In genomic region chr2:163471947-163472346, GRCh38 we compare ENCODE assay signal across 8 cellular contexts.
DNase-seq lines count a peak whose midpoint lies in the region; ATAC-seq and TF ChIP-seq lines count a peak whose summit lies in the region.

No MANE protein-coding gene starts in this region.

- H3K4me2 ChIP-seq in GM23338 (no peak overlapping the region), osteoblast (ENCODE audit: insufficient read depth, low read length) (no peak overlapping the region)

- H3K27me3 Mint-ChIP-seq in GM23338 (ENCODE audit: insufficient read depth, low read depth, poor library complexity), result no peaks in the 10 kb centered on the region

- TF ChIP-seq CTCF in GM23338 (conservative IDR thresholded peaks at IDR 0.05; ENCODE audit: low read depth in 2 of 2), result peak; percentile 40 to 68
- peak; percentile 68 for TF ChIP-seq CTCF in epithelial cell of proximal tubule (conservative IDR thresholded peaks at IDR 0.05; ENCODE audit: low read depth, low read length)
- peak; percentile 32 for TF ChIP-seq CTCF in osteoblast (IDR thresholded peaks at IDR 0.05; ENCODE audit: extremely low read depth, low read depth, low read length)

- H3K79me2 ChIP-seq in GM23338 (replicated peaks; ENCODE audit: insufficient read depth) (no peaks in the 10 kb centered on the region), osteoblast (ENCODE audit: insufficient read depth, low read length) (no peaks in the 10 kb centered on the region)

- no peaks in the 10 kb centered on the region for H3K36me3 ChIP-seq in GM23338 (ENCODE audit: insufficient read depth)
- no peaks in the 10 kb centered on the region for H3K36me3 ChIP-seq in osteoblast (ENCODE audit: insufficient read depth, low read length)

- no peaks in the 10 kb centered on the region for H3K9me3 ChIP-seq in osteoblast (ENCODE audit: low read depth, low read length)

- in situ Hi-C loops in KBM-7 (cut with MboI; ENCODE audit: low pct_unique_long_range_greater_than_20kb, low sequenced_read_pairs), result no loop called here

- no peaks in the 10 kb centered on the region for H3K9me3 Mint-ChIP-seq in GM23338

- H3K27ac ChIP-seq in GM23338 (ENCODE audit: low read depth) (no peak overlapping the region), osteoblast (ENCODE audit: low read depth, low read length) (no peak overlapping the region)

- no peak overlapping the region for H3K4me3 ChIP-seq in GM23338
- no peak overlapping the region for H3K4me3 ChIP-seq in epithelial cell of proximal tubule (ENCODE audit: low read depth, low read length)
- no peak overlapping the region for H3K4me3 ChIP-seq in osteoblast (ENCODE audit: insufficient read depth, low read length)

- H3K27me3 ChIP-seq in GM23338 (ENCODE audit: insufficient read depth) (no peaks in the 10 kb centered on the region), osteoblast (ENCODE audit: insufficient read depth, low read length) (no peaks in the 10 kb centered on the region)

- H2AFZ ChIP-seq in GM23338 (no peak overlapping the region), osteoblast (ENCODE audit: low read length) (no peak overlapping the region)

- H4K20me1 ChIP-seq in GM23338 (replicated peaks; ENCODE audit: insufficient read depth) (no peaks in the 10 kb centered on the region), osteoblast (ENCODE audit: insufficient read depth, low read length) (no peaks in the 10 kb centered on the region)

- no peak overlapping the region for H3K4me3 Mint-ChIP-seq in GM23338

- ATAC-seq in GM23338, result peak; percentile 39; the same call in 1 of the 3 replicates
- ATAC-seq in HG02763 (IDR thresholded peaks at IDR 0.05; ENCODE audit: unreplicated experiment), result no peak
- no peak for ATAC-seq in stimulated activated naive CD8-positive, alpha-beta T cell treated with anti-CD3 and anti-CD28 coated beads, Interleukin-15, Interleukin-2, amounts not matched to agents 100 U/mL and 50 U/mL, for 24 hours

- H3K4me1 ChIP-seq in GM23338 (ENCODE audit: insufficient read depth) (no peaks in the 10 kb centered on the region; the same call in 1 of the 2 replicates), osteoblast (ENCODE audit: insufficient read depth, low read length) (no peaks in the 10 kb centered on the region)

- peak; percentile 29 for DNase-seq in GM23338 (ENCODE audit: low spot score)
- peak; percentile 27 to 80 for DNase-seq in NCI-H526 (lab: John Stamatoyannopoulos, UW)
- no peak for DNase-seq in epithelial cell of proximal tubule (ENCODE audit: low read depth)
- no peak for DNase-seq in osteoblast (ENCODE audit: insufficient read length, low spot score, missing footprints)
- no peak for DNase-seq in stimulated activated naive CD8-positive, alpha-beta T cell treated with anti-CD3 and anti-CD28 coated beads, Interleukin-15, Interleukin-2, amounts not matched to agents 100 U/mL and 50 U/mL, for 24 hours
- DNase-seq in activated gamma-delta T cell treated with Interleukin-2 at 50 U/mL for 16 hours, result no peak
- no peak for DNase-seq in KBM-7

- H3K4me1 Mint-ChIP-seq in GM23338, result peaks cover 12% of the 10 kb centered on the region; the same call in 2 of the 3 replicates

- H3K27ac Mint-ChIP-seq in GM23338, result no peak overlapping the region

- no peaks in the 10 kb centered on the region for H3K9me2 ChIP-seq in GM23338 (ENCODE audit: insufficient read depth)

- H3K36me3 Mint-ChIP-seq in GM23338 (ENCODE audit: low read depth), result no peaks in the 10 kb centered on the region

- no peaks in the 10 kb centered on the region for H3F3A ChIP-seq in GM23338 (replicated peaks; ENCODE audit: low read depth)

TF ChIP-seq in GM23338, 12 proteins besides CTCF, POLR2A, EP300 and RAD21 (continues in another document):
- TF ChIP-seq CREB1 (CRISPR knock-in tag; IDR thresholded peaks at IDR 0.05; ENCODE audit: low read depth) (no peak), JUNB (IDR thresholded peaks at IDR 0.05; ENCODE audit: unreplicated experiment) (no peak), ZNF462 (CRISPR knock-in tag; IDR thresholded peaks at IDR 0.05) (no peak), ZNF114 (CRISPR knock-in tag; IDR thresholded peaks at IDR 0.05) (no peak), EZH2 (IDR thresholded peaks at IDR 0.05; ENCODE audit: low read depth, unreplicated experiment) (no peak), REST (IDR thresholded peaks at IDR 0.05; ENCODE audit: unreplicated experiment) (no peak), EZH2phosphoT487 (IDR thresholded peaks at IDR 0.05; ENCODE audit: unreplicated experiment) (no peak), STAT1 (IDR thresholded peaks at IDR 0.05; ENCODE audit: unreplicated experiment) (no peak)

Comparison
In these comparisons a context has a peak if more than half of its experiments do, and no peak if none do; other contexts are left out.
1. DNase-seq: peak in GM23338 (single experiment) and NCI-H526 (2 of 2); none in epithelial cell of proximal tubule (single experiment), osteoblast (single experiment), stimulated activated naive CD8-positive, alpha-beta T cell treated with anti-CD3 and anti-CD28 coated beads, Interleukin-15, Interleukin-2, amounts not matched to agents 100 U/mL and 50 U/mL, for 24 hours (single experiment), activated gamma-delta T cell treated with Interleukin-2 at 50 U/mL for 16 hours (single experiment) and KBM-7 (single experiment).
2. Peak in every context shown above with its lines, with median percentiles within 50 percentile points of each other: CTCF ChIP-seq.